In the genomic region with DNA sequence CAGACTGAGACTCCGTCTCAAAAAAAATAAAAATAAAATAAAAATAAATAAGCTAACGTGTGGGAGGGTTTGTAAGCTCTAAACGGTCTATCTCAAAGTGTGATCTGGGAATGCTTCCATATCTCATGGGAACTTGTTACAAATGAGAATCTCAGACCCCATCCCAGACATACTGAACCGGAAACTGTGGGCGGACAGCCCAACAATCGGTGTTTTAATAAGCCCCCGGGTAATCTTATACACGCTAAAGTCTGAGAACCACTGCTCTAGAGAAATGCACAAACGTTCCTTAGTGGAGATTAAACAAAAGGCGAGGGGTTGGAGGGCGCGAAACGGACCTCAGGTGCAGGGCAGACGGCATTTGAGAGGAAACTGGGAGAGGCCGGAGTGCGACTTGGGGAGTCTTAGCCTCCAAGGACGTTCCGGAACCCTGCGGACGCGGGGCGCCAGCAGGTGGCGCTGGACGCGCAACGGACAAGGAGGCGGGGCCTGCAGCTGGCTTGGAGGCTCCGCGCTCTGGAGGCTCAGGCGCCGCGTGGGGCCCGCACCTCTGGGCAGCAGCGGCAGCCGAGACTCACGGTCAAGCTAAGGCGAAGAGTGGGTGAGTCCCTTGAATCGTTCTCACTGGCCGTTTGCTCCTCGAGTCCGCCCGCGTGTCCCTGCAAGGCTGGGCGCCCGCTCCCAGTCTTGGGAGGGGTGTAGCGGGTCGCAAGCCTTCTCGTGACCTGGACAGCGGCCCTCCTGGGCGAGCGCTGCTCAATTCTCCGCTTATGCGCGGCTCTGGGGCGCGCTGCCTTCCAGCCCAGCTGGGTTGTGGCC, we compare ENCODE assay signal across 1 cellular context.
A peak's percentile ranks its signal among the peaks of the same experiment; 100 is the strongest.
TF ChIP-seq lines count a peak whose summit lies in the region.
"Not testable (repeated sequence)": the region's sequence is repeated elsewhere in the genome, so short reads cannot be mapped to it uniquely, and the experiment has no call there.

A gene (plus strand): TSS at position 527 of the 819 bp plus-strand sequence. CDS start 5,320 bp downstream, outside the sequence.

TF ChIP-seq in HepG2, 621 proteins besides CTCF, POLR2A, EP300 and RAD21 (continued from another document and continues in another):
- TF ChIP-seq, protein P1, sequence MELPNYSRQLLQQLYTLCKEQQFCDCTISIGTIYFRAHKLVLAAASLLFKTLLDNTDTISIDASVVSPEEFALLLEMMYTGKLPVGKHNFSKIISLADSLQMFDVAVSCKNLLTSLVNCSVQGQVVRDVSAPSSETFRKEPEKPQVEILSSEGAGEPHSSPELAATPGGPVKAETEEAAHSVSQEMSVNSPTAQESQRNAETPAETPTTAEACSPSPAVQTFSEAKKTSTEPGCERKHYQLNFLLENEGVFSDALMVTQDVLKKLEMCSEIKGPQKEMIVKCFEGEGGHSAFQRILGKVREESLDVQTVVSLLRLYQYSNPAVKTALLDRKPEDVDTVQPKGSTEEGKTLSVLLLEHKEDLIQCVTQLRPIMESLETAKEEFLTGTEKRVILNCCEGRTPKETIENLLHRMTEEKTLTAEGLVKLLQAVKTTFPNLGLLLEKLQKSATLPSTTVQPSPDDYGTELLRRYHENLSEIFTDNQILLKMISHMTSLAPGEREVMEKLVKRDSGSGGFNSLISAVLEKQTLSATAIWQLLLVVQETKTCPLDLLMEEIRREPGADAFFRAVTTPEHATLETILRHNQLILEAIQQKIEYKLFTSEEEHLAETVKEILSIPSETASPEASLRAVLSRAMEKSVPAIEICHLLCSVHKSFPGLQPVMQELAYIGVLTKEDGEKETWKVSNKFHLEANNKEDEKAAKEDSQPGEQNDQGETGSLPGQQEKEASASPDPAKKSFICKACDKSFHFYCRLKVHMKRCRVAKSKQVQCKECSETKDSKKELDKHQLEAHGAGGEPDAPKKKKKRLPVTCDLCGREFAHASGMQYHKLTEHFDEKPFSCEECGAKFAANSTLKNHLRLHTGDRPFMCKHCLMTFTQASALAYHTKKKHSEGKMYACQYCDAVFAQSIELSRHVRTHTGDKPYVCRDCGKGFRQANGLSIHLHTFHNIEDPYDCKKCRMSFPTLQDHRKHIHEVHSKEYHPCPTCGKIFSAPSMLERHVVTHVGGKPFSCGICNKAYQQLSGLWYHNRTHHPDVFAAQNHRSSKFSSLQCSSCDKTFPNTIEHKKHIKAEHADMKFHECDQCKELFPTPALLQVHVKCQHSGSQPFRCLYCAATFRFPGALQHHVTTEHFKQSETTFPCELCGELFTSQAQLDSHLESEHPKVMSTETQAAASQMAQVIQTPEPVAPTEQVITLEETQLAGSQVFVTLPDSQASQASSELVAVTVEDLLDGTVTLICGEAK (IDR thresholded peaks at IDR 0.05), result not testable (repeated sequence)
- TF ChIP-seq, protein P1 (CRISPR knock-in tag; IDR thresholded peaks at IDR 0.05), result peak; percentile 50; the same call in 1 of the 2 replicates
- peak; percentile 62; the same call in 1 of the 2 replicates for TF ChIP-seq HDAC2 (CRISPR knock-in tag; IDR thresholded peaks at IDR 0.05)
- peak; percentile 69 for TF ChIP-seq ZBTB7B (CRISPR knock-in tag; IDR thresholded peaks at IDR 0.05)
- TF ChIP-seq ZFP1 (CRISPR knock-in tag; IDR thresholded peaks at IDR 0.05), result peak; percentile 46; the same call in 1 of the 2 replicates
- peak; percentile 68; the same call in 1 of the 2 replicates for TF ChIP-seq FOXJ3 (CRISPR knock-in tag; IDR thresholded peaks at IDR 0.05; ENCODE audit: borderline replicate concordance)
- TF ChIP-seq, protein P2, sequence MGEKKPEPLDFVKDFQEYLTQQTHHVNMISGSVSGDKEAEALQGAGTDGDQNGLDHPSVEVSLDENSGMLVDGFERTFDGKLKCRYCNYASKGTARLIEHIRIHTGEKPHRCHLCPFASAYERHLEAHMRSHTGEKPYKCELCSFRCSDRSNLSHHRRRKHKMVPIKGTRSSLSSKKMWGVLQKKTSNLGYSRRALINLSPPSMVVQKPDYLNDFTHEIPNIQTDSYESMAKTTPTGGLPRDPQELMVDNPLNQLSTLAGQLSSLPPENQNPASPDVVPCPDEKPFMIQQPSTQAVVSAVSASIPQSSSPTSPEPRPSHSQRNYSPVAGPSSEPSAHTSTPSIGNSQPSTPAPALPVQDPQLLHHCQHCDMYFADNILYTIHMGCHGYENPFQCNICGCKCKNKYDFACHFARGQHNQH (CRISPR knock-in tag; IDR thresholded peaks at IDR 0.05), result peak; percentile 78
- TF ChIP-seq POLR2G (IDR thresholded peaks at IDR 0.05; ENCODE audit: low read depth, low read length), result peak; percentile 72
- TF ChIP-seq ZNF180 (CRISPR knock-in tag; IDR thresholded peaks at IDR 0.05; ENCODE audit: borderline replicate concordance, low read depth), result 0 out of 2 replicates have a peak, but pooled peaks have one; percentile 30
- TF ChIP-seq ZMYM2 (CRISPR knock-in tag; IDR thresholded peaks at IDR 0.05), result peak; percentile 78
- TF ChIP-seq HOXA3 (CRISPR knock-in tag; IDR thresholded peaks at IDR 0.05), result peak; percentile 89
- peak; percentile 39; the same call in 1 of the 2 replicates for TF ChIP-seq EEA1 (CRISPR knock-in tag; IDR thresholded peaks at IDR 0.05; ENCODE audit: borderline replicate concordance)
- TF ChIP-seq, protein P3, sequence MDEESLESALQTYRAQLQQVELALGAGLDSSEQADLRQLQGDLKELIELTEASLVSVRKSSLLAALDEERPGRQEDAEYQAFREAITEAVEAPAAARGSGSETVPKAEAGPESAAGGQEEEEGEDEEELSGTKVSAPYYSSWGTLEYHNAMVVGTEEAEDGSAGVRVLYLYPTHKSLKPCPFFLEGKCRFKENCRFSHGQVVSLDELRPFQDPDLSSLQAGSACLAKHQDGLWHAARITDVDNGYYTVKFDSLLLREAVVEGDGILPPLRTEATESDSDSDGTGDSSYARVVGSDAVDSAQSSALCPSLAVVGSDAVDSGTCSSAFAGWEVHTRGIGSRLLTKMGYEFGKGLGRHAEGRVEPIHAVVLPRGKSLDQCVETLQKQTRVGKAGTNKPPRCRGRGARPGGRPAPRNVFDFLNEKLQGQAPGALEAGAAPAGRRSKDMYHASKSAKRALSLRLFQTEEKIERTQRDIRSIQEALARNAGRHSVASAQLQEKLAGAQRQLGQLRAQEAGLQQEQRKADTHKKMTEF (CRISPR knock-in tag; IDR thresholded peaks at IDR 0.05), result peak; percentile 84
- peak; percentile 80 for TF ChIP-seq ZNF264 (CRISPR knock-in tag; IDR thresholded peaks at IDR 0.05)
- peak; percentile 71; the same call in 1 of the 2 replicates for TF ChIP-seq DMAP1 (CRISPR knock-in tag; IDR thresholded peaks at IDR 0.05)
- TF ChIP-seq AHR (CRISPR knock-in tag; IDR thresholded peaks at IDR 0.05), result peak; percentile 50; the same call in 1 of the 2 replicates
- TF ChIP-seq KAT7 (CRISPR knock-in tag; IDR thresholded peaks at IDR 0.05; ENCODE audit: borderline replicate concordance), result peak; percentile 93
- TF ChIP-seq, protein P4, sequence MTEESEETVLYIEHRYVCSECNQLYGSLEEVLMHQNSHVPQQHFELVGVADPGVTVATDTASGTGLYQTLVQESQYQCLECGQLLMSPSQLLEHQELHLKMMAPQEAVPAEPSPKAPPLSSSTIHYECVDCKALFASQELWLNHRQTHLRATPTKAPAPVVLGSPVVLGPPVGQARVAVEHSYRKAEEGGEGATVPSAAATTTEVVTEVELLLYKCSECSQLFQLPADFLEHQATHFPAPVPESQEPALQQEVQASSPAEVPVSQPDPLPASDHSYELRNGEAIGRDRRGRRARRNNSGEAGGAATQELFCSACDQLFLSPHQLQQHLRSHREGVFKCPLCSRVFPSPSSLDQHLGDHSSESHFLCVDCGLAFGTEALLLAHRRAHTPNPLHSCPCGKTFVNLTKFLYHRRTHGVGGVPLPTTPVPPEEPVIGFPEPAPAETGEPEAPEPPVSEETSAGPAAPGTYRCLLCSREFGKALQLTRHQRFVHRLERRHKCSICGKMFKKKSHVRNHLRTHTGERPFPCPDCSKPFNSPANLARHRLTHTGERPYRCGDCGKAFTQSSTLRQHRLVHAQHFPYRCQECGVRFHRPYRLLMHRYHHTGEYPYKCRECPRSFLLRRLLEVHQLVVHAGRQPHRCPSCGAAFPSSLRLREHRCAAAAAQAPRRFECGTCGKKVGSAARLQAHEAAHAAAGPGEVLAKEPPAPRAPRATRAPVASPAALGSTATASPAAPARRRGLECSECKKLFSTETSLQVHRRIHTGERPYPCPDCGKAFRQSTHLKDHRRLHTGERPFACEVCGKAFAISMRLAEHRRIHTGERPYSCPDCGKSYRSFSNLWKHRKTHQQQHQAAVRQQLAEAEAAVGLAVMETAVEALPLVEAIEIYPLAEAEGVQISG (CRISPR knock-in tag; IDR thresholded peaks at IDR 0.05), result peak; percentile 84
- peak; percentile 78; the same call in 1 of the 2 replicates for TF ChIP-seq ESRRA (CRISPR knock-in tag; IDR thresholded peaks at IDR 0.05; ENCODE audit: low read depth)
- TF ChIP-seq, protein P5, sequence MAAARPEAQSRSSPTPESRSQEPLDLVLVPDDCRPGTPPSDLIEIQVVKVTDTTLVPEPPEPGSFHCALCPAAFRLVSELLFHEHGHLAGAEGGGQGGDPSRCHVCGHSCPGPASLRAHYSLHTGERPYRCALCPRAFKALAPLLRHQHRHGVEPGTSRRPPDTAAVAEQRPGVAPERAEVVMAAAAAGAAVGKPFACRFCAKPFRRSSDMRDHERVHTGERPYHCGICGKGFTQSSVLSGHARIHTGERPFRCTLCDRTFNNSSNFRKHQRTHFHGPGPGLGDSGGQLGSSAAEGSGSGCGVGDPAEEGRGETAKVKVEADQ (CRISPR knock-in tag; IDR thresholded peaks at IDR 0.05; ENCODE audit: borderline replicate concordance), result peak; percentile 78
- TF ChIP-seq, protein P6, sequence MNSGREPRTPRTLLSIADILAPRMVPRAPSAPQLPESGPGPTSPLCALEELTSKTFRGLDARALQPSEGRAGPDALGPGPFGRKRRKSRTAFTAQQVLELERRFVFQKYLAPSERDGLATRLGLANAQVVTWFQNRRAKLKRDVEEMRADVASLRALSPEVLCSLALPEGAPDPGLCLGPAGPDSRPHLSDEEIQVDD (CRISPR knock-in tag; IDR thresholded peaks at IDR 0.05; ENCODE audit: borderline replicate concordance), result peak; percentile 56
- peak; percentile 74 for TF ChIP-seq SRY (CRISPR knock-in tag; IDR thresholded peaks at IDR 0.05)
- 0 out of 2 replicates have a peak, but pooled peaks have one; percentile 49 for TF ChIP-seq ZNF235 (CRISPR knock-in tag; IDR thresholded peaks at IDR 0.05; ENCODE audit: borderline replicate concordance)
- TF ChIP-seq, protein P7, sequence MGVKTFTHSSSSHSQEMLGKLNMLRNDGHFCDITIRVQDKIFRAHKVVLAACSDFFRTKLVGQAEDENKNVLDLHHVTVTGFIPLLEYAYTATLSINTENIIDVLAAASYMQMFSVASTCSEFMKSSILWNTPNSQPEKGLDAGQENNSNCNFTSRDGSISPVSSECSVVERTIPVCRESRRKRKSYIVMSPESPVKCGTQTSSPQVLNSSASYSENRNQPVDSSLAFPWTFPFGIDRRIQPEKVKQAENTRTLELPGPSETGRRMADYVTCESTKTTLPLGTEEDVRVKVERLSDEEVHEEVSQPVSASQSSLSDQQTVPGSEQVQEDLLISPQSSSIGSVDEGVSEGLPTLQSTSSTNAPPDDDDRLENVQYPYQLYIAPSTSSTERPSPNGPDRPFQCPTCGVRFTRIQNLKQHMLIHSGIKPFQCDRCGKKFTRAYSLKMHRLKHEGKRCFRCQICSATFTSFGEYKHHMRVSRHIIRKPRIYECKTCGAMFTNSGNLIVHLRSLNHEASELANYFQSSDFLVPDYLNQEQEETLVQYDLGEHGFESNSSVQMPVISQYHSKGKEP (CRISPR knock-in tag; IDR thresholded peaks at IDR 0.05), result 0 out of 2 replicates have a peak, but pooled peaks have one; percentile 22
- TF ChIP-seq RXRB (CRISPR knock-in tag; IDR thresholded peaks at IDR 0.05; ENCODE audit: borderline replicate concordance), result peak; percentile 44; the same call in 1 of the 2 replicates
- TF ChIP-seq GABPA (IDR thresholded peaks at IDR 0.05; ENCODE audit: low read depth, low read length), result not testable (repeated sequence)
- peak; percentile 59; the same call in 1 of the 2 replicates for TF ChIP-seq GABPA (CRISPR knock-in tag; IDR thresholded peaks at IDR 0.05; ENCODE audit: low read depth)
- peak; percentile 80; the same call in 1 of the 2 replicates for TF ChIP-seq ZNF776 (CRISPR knock-in tag; IDR thresholded peaks at IDR 0.05)
- peak; percentile 75; the same call in 1 of the 2 replicates for TF ChIP-seq ZIK1 (CRISPR knock-in tag; IDR thresholded peaks at IDR 0.05; ENCODE audit: borderline replicate concordance, low read depth)
- peak; percentile 81; the same call in 1 of the 2 replicates for TF ChIP-seq TAF1 (CRISPR knock-in tag; IDR thresholded peaks at IDR 0.05)
- TF ChIP-seq SP4 (CRISPR knock-in tag; IDR thresholded peaks at IDR 0.05), result peak; percentile 87
- 0 out of 2 replicates have a peak, but pooled peaks have one; percentile 49 for TF ChIP-seq FOXM1 (CRISPR knock-in tag; IDR thresholded peaks at IDR 0.05)
- TF ChIP-seq IKZF4 (CRISPR knock-in tag; IDR thresholded peaks at IDR 0.05; ENCODE audit: borderline replicate concordance, low read depth, not compliant biosample characterization), result peak; percentile 36
- peak; percentile 67 for TF ChIP-seq ZNF614 (CRISPR knock-in tag; IDR thresholded peaks at IDR 0.05; ENCODE audit: borderline replicate concordance)
- TF ChIP-seq, protein P8, sequence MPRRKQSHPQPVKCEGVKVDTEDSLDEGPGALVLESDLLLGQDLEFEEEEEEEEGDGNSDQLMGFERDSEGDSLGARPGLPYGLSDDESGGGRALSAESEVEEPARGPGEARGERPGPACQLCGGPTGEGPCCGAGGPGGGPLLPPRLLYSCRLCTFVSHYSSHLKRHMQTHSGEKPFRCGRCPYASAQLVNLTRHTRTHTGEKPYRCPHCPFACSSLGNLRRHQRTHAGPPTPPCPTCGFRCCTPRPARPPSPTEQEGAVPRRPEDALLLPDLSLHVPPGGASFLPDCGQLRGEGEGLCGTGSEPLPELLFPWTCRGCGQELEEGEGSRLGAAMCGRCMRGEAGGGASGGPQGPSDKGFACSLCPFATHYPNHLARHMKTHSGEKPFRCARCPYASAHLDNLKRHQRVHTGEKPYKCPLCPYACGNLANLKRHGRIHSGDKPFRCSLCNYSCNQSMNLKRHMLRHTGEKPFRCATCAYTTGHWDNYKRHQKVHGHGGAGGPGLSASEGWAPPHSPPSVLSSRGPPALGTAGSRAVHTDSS (CRISPR knock-in tag; conservative IDR thresholded peaks at IDR 0.05), result 0 out of 2 replicates have a peak, but pooled peaks have one; percentile 92
